In genomic region chr9:98010450-98010849, GRCh38 we compare ENCODE assay signal across 9 cellular contexts. TPM values are rescaled to one million over a fixed set of nuclear protein-coding genes. Genes with fewer than 3 reads are reported as not detected.
A peak's percentile ranks its signal among the peaks of the same experiment; 100 is the strongest.
DNase-seq lines count a peak whose midpoint lies in the region; ATAC-seq and TF ChIP-seq lines count a peak whose summit lies in the region.
"Had no signal": no experiment of that assay in that cellular context is flagged by ENCODE, and none has a peak within 500 bp of the region (broad histone marks: within the 10 kb centered on the region; RNA-seq: fewer than 3 reads in every experiment).

No MANE protein-coding gene starts in this region.

- H3K4me1 ChIP-seq in HCT116 (ENCODE audit: control insufficient read depth in 1 of 2, insufficient read depth in 2 of 2, low read length in 2 of 2) (peaks cover 0 to 19% of the 10 kb centered on the region in 2 experiments; a peak in 2 of 4 replicates), gastroesophageal sphincter (peaks cover 0 to 22% (median 0%) of the 10 kb centered on the region in 3 donors), smooth muscle cell (ENCODE audit: low read depth) (no peaks in the 10 kb centered on the region)
- H3K4me1 ChIP-seq: right lobe of liver had no signal

- H3K9me2 ChIP-seq in HCT116 (ENCODE audit: insufficient read depth), result no peaks in the 10 kb centered on the region

- H3K27me3 Mint-ChIP-seq in activated CD4-positive, alpha-beta T cell treated with anti-CD3 and anti-CD28 coated beads, Interleukin-2, amount 10 ng/mL, durations not matched to agents 24 days and 14 days, result no peaks in the 10 kb centered on the region

- ATAC-seq in HCT116 (peak; percentile 69), gastroesophageal sphincter (peak; percentile 50)

- H3K9me3 Mint-ChIP-seq in activated CD4-positive, alpha-beta T cell treated with anti-CD3 and anti-CD28 coated beads, Interleukin-2, amount 10 ng/mL, durations not matched to agents 24 days and 14 days, result no peaks in the 10 kb centered on the region

- H2AFZ ChIP-seq in HCT116 (ENCODE audit: low read depth, low read length, poor library complexity, severe bottlenecking) (no peak overlapping the region), smooth muscle cell (ENCODE audit: low read depth) (no peak overlapping the region)

- H3F3A ChIP-seq in smooth muscle cell (ENCODE audit: low read depth), result no peaks in the 10 kb centered on the region

- WGBS in gastroesophageal sphincter (ENCODE audit: low coverage in 1 of 2), 2 donors, result 0 to 16% methylated on average over 2 of the region's 2 CpGs
- 60% methylated on average over 2 of the region's 2 CpGs for WGBS in smooth muscle cell (ENCODE audit: low lambda C conversion rate)

- POLR2A ChIA-PET in HCT116 (lab: Charles Lee), result no interaction called here

- no peak overlapping the region for H3K27ac ChIP-seq in HCT116 (ENCODE audit: low read depth, low read length)
- peak overlapping the region in 2 of 4 donors; percentile 4 to 16 for H3K27ac ChIP-seq in gastroesophageal sphincter
- no peak overlapping the region for H3K27ac ChIP-seq in smooth muscle cell (ENCODE audit: low read depth)
- H3K27ac ChIP-seq: right lobe of liver had no signal

- CTCF ChIA-PET in HCT116 (lab: Charles Lee), result no interaction called here

- TF ChIP-seq EP300 in gastroesophageal sphincter (IDR thresholded peaks at IDR 0.05), result no peak

- H3K9me3 ChIP-seq in HCT116 (ENCODE audit: control insufficient read depth in 1 of 2, insufficient read depth in 1 of 2, low read depth in 1 of 2, low read length in 2 of 2) (no peaks in the 10 kb centered on the region), gastroesophageal sphincter (no peaks in the 10 kb centered on the region), smooth muscle cell (replicated peaks; ENCODE audit: low read depth) (no peaks in the 10 kb centered on the region)
- H3K9me3 ChIP-seq: right lobe of liver had no signal

- H3K27me3 ChIP-seq in HCT116 (ENCODE audit: insufficient read depth, low read length) (no peaks in the 10 kb centered on the region), gastroesophageal sphincter (no peaks in the 10 kb centered on the region), smooth muscle cell (ENCODE audit: low read depth) (no peaks in the 10 kb centered on the region)
- H3K27me3 ChIP-seq: right lobe of liver had no signal

- no peak overlapping the region for H3K9ac ChIP-seq in HCT116 (ENCODE audit: low read length)
- H3K9ac ChIP-seq in smooth muscle cell (ENCODE audit: low read depth), result no peak overlapping the region

- intact Hi-C loops in activated CD4-positive, alpha-beta T cell treated with anti-CD3 and anti-CD28 coated beads, Interleukin-2, amount 10 ng/mL, durations not matched to agents 24 days and 14 days (cut with micrococcal nuclease), result no loop called here
- intact Hi-C loops in HCT116 (cut with micrococcal nuclease), result no loop called here

- H3K4me1 Mint-ChIP-seq in activated CD4-positive, alpha-beta T cell treated with anti-CD3 and anti-CD28 coated beads, Interleukin-2, amount 10 ng/mL, durations not matched to agents 24 days and 14 days, result peaks cover 21% of the 10 kb centered on the region

- H3K4me3 Mint-ChIP-seq in activated CD4-positive, alpha-beta T cell treated with anti-CD3 and anti-CD28 coated beads, Interleukin-2, amount 10 ng/mL, durations not matched to agents 24 days and 14 days, result no peak overlapping the region

- H3K4me2 ChIP-seq in HCT116 (ENCODE audit: low read length) (no peak overlapping the region), smooth muscle cell (no peak overlapping the region)

- H3K36me3 ChIP-seq in HCT116 (ENCODE audit: control insufficient read depth in 1 of 2, insufficient read depth in 2 of 2, low read length in 2 of 2), result peaks cover 76 to 78% of the 10 kb centered on the region in 2 experiments
- peaks cover 3 to 95% of the 10 kb centered on the region in 2 donors for H3K36me3 ChIP-seq in gastroesophageal sphincter
- H3K36me3 ChIP-seq in smooth muscle cell (ENCODE audit: low read depth), result peaks cover 33% of the 10 kb centered on the region

- H3K79me2 ChIP-seq in HCT116 (ENCODE audit: insufficient read depth, low read length), result peaks cover 84% of the 10 kb centered on the region
- peaks cover 17% of the 10 kb centered on the region for H3K79me2 ChIP-seq in smooth muscle cell (ENCODE audit: low read depth)

- H3K27ac Mint-ChIP-seq in activated CD4-positive, alpha-beta T cell treated with anti-CD3 and anti-CD28 coated beads, Interleukin-2, amount 10 ng/mL, durations not matched to agents 24 days and 14 days, result peak overlapping the region; percentile 48

- TF ChIP-seq RAD21 in HCT116 (IDR thresholded peaks at IDR 0.05; ENCODE audit: low read depth), result no peak

- no peak for TF ChIP-seq CTCF in HCT116 (IDR thresholded peaks at IDR 0.05 in 2 of 3, conservative IDR thresholded peaks at IDR 0.05 in 1 of 3; ENCODE audit: borderline replicate concordance in 1 of 3, insufficient read depth in 1 of 3, low read depth in 2 of 3, low read length in 2 of 3)
- TF ChIP-seq CTCF in gastroesophageal sphincter (IDR thresholded peaks at IDR 0.05), result no peak
- no peak for TF ChIP-seq CTCF in smooth muscle cell (IDR thresholded peaks at IDR 0.05; ENCODE audit: borderline replicate concordance, insufficient read depth, poor library complexity, severe bottlenecking)

- BruUV-seq in HCT116 (replicated peaks; lab: Mats Ljungman, UMichigan), result no TSS peak

- H4K20me1 ChIP-seq in HCT116 (ENCODE audit: insufficient read depth) (peaks cover 4% of the 10 kb centered on the region; the same call in 1 of the 2 replicates), smooth muscle cell (ENCODE audit: low read depth) (peaks cover 17% of the 10 kb centered on the region)

- H3K4me3 ChIP-seq in HCT116 (replicated peaks in 1 of 2; ENCODE audit: low read depth in 1 of 2, low read length in 2 of 2), result no peak overlapping the region
- no peak overlapping the region for H3K4me3 ChIP-seq in gastroesophageal sphincter
- no peak overlapping the region for H3K4me3 ChIP-seq in smooth muscle cell
- H3K4me3 ChIP-seq: right lobe of liver had no signal

- no peak for DNase-seq in activated CD4-positive, alpha-beta T cell treated with anti-CD3 and anti-CD28 coated beads, Interleukin-2, amount 10 ng/mL, durations not matched to agents 24 days and 14 days
- no peak for DNase-seq in activated CD4-positive, alpha-beta T cell treated with anti-CD3 and anti-CD28 coated beads for 1 hour
- DNase-seq in HCT116 (ENCODE audit: low read depth, low spot score) (no peak), NCI-H510A (lab: John Stamatoyannopoulos, UW) (peak; percentile 37), smooth muscle cell (lab: John Stamatoyannopoulos, UW; ENCODE audit: unreplicated experiment) (no peak), OCI-M2 (lab: John Stamatoyannopoulos, UW; ENCODE audit: unreplicated experiment) (no peak), COR-L47 (lab: John Stamatoyannopoulos, UW) (no peak)
- DNase-seq: right lobe of liver had no signal

- no peak for TF ChIP-seq POLR2A in HCT116 (IDR thresholded peaks at IDR 0.05; ENCODE audit: borderline replicate concordance, extremely low read depth, insufficient read depth, insufficient read length)
- TF ChIP-seq POLR2A in gastroesophageal sphincter (IDR thresholded peaks at IDR 0.05), result no peak

- RAD21 ChIA-PET in HCT116 (lab: Charles Lee; ENCODE audit: low non-redundant PET in 1 of 2, low total read pairs in 2 of 2, uncharacterized antibody in 2 of 2, unreplicated experiment in 2 of 2), result no interaction called here

- H3K36me3 Mint-ChIP-seq in activated CD4-positive, alpha-beta T cell treated with anti-CD3 and anti-CD28 coated beads, Interleukin-2, amount 10 ng/mL, durations not matched to agents 24 days and 14 days (ENCODE audit: low read depth), result peaks cover 75% of the 10 kb centered on the region

TF ChIP-seq in HCT116, 20 proteins besides CTCF, POLR2A, EP300 and RAD21:
- TF ChIP-seq, protein P1, sequence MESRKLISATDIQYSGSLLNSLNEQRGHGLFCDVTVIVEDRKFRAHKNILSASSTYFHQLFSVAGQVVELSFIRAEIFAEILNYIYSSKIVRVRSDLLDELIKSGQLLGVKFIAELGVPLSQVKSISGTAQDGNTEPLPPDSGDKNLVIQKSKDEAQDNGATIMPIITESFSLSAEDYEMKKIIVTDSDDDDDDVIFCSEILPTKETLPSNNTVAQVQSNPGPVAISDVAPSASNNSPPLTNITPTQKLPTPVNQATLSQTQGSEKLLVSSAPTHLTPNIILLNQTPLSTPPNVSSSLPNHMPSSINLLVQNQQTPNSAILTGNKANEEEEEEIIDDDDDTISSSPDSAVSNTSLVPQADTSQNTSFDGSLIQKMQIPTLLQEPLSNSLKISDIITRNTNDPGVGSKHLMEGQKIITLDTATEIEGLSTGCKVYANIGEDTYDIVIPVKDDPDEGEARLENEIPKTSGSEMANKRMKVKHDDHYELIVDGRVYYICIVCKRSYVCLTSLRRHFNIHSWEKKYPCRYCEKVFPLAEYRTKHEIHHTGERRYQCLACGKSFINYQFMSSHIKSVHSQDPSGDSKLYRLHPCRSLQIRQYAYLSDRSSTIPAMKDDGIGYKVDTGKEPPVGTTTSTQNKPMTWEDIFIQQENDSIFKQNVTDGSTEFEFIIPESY (IDR thresholded peaks at IDR 0.05; ENCODE audit: extremely low read depth, insufficient replicate concordance, low read length), result no peak
- TF ChIP-seq FOSL1 (IDR thresholded peaks at IDR 0.05; ENCODE audit: low read depth), result 0 out of 2 replicates have a peak, but pooled peaks have one; percentile 12
TF ChIP-seq in HCT116: peak in this region for 1.

RNA-seq across cellular contexts. Expression of gene ANP32B, which starts 27.3 kb away (rescaled TPM):
- 332 and 333 TPM in 2 replicates for total RNA-seq in activated CD4-positive, alpha-beta T cell treated with anti-CD3 and anti-CD28 coated beads, Interleukin-2, amount 10 ng/mL, durations not matched to agents 24 days and 14 days
- total RNA-seq in HCT116 (2021; ENCODE audit: unreplicated experiment), result 206 TPM
- polyA plus RNA-seq in HCT116 (2012), result 164 and 188 TPM in 2 replicates
- total RNA-seq in gastroesophageal sphincter, result 10 to 100 TPM; 33.0 to 41.0 (median 36.1) TPM
- total RNA-seq in smooth muscle cell, result 11.9 and 21.3 TPM in 2 replicates
- polyA plus RNA-seq in smooth muscle cell, result 52.4 and 69.8 TPM in 2 replicates

RNA-seq across cellular contexts. Expression of gene NANS, which starts 46.1 kb away (rescaled TPM):
- 54.0 and 57.1 TPM in 2 replicates for total RNA-seq in activated CD4-positive, alpha-beta T cell treated with anti-CD3 and anti-CD28 coated beads, Interleukin-2, amount 10 ng/mL, durations not matched to agents 24 days and 14 days
- total RNA-seq in HCT116 (2021; ENCODE audit: unreplicated experiment), result 48.9 TPM
- 81.9 and 82.1 TPM in 2 replicates for polyA plus RNA-seq in HCT116 (2012)
- 10 to 100 TPM; 21.5 to 58.3 (median 40.0) TPM for total RNA-seq in gastroesophageal sphincter
- 59.4 and 73.6 TPM in 2 replicates for total RNA-seq in smooth muscle cell
- 106 and 117 TPM in 2 replicates for polyA plus RNA-seq in smooth muscle cell
